9 cellular contexts compared by ENCODE assay signal in genomic region chr7:57327081-57327480, GRCh38.
"Had no signal": no experiment of that assay in that cellular context is flagged by ENCODE, and none has a peak within 500 bp of the region (broad histone marks: within the 10 kb centered on the region; RNA-seq: fewer than 3 reads in every experiment).

No MANE protein-coding gene starts in this region.

- H3K27ac ChIP-seq: GM23248 had no signal

- ATAC-seq: GM23338, HCT116 had no signal

- H3K27ac Mint-ChIP-seq: GM23338, H9, HFFc6 had no signal

- H3K4me1 ChIP-seq: HAP-1 had no signal

- H3K4me1 Mint-ChIP-seq: GM23338, H9 had no signal

- H3K4me3 ChIP-seq: GM23248, GM23338, HAP-1 had no signal

- H3K4me3 Mint-ChIP-seq: GM23338, H9, HFFc6 had no signal

- DNase-seq: GM23248, GOT3, H7, H9, HCEC 1CT, HFFc6 had no signal

- H3K36me3 ChIP-seq: HAP-1 had no signal

- H3K9me3 ChIP-seq: HAP-1 had no signal
